9 cellular contexts compared by ENCODE assay signal in genomic region chr10:109773818-109774440, GRCh38.
A peak's percentile ranks its signal among the peaks of the same experiment; 100 is the strongest.
DNase-seq lines count a peak whose midpoint lies in the region; ATAC-seq and TF ChIP-seq lines count a peak whose summit lies in the region.
"Had no signal": no experiment of that assay in that cellular context is flagged by ENCODE, and none has a peak within 500 bp of the region (broad histone marks: within the 10 kb centered on the region; RNA-seq: fewer than 3 reads in every experiment).

No MANE protein-coding gene starts in this region.

- no peaks in the 10 kb centered on the region for H3K4me1 Mint-ChIP-seq in activated naive CD8-positive, alpha-beta T cell treated with anti-CD3 and anti-CD28 coated beads for 36 hours
- H3K4me1 Mint-ChIP-seq in activated naive CD8-positive, alpha-beta T cell treated with anti-CD3 and anti-CD28 coated beads, Interleukin-2, amount 50 U/mL, for 24 hours, result no peaks in the 10 kb centered on the region
- H3K4me1 Mint-ChIP-seq: stimulated activated naive CD8-positive, alpha-beta T cell treated with anti-CD3 and anti-CD28 coated beads, Interleukin-15, amount 100 ng/mL, for 72 hours had no signal

- H3K4me3 ChIP-seq in AG04450 (ENCODE audit: low read depth, low read length), result no peak overlapping the region

- POLR2A ChIA-PET in AG04450 (lab: Yijun Ruan, JAX), result no interaction called here

- H3K4me3 Mint-ChIP-seq in activated naive CD8-positive, alpha-beta T cell treated with anti-CD3 and anti-CD28 coated beads for 36 hours, result no peak overlapping the region
- no peak overlapping the region for H3K4me3 Mint-ChIP-seq in activated naive CD8-positive, alpha-beta T cell treated with anti-CD3 and anti-CD28 coated beads, Interleukin-2, amount 50 U/mL, for 24 hours
- H3K4me3 Mint-ChIP-seq: stimulated activated naive CD8-positive, alpha-beta T cell treated with anti-CD3 and anti-CD28 coated beads, Interleukin-15, amount 100 ng/mL, for 72 hours had no signal

- H3K27ac Mint-ChIP-seq in activated naive CD8-positive, alpha-beta T cell treated with anti-CD3 and anti-CD28 coated beads for 36 hours, result no peak overlapping the region
- no peak overlapping the region for H3K27ac Mint-ChIP-seq in activated naive CD8-positive, alpha-beta T cell treated with anti-CD3 and anti-CD28 coated beads, Interleukin-2, amount 50 U/mL, for 24 hours
- H3K27ac Mint-ChIP-seq: stimulated activated naive CD8-positive, alpha-beta T cell treated with anti-CD3 and anti-CD28 coated beads, Interleukin-15, amount 100 ng/mL, for 72 hours had no signal

- no peaks in the 10 kb centered on the region for H3K36me3 Mint-ChIP-seq in activated naive CD8-positive, alpha-beta T cell treated with anti-CD3 and anti-CD28 coated beads for 36 hours
- no peaks in the 10 kb centered on the region for H3K36me3 Mint-ChIP-seq in activated naive CD8-positive, alpha-beta T cell treated with anti-CD3 and anti-CD28 coated beads, Interleukin-2, amount 50 U/mL, for 24 hours (ENCODE audit: low read depth)

- H3K9me3 ChIP-seq in AG04450 (ENCODE audit: control insufficient read depth, insufficient read depth, low read length), result no peaks in the 10 kb centered on the region

- no peak for DNase-seq in AG04450 (ENCODE audit: low read depth, low spot score)
- DNase-seq in NCI-H1105 treated with DMSO at 0.1 percent for 48 hours (lab: John Stamatoyannopoulos, UW), result peak; percentile 36
- DNase-seq in dermis blood vessel endothelial cell, result peak; percentile 58
- DNase-seq in pons (ENCODE audit: low spot score), result peak; percentile 30
- DNase-seq in NCI-H128 (lab: John Stamatoyannopoulos, UW; ENCODE audit: unreplicated experiment), result no peak
- no peak for DNase-seq in activated naive CD8-positive, alpha-beta T cell treated with anti-CD3 and anti-CD28 coated beads for 36 hours
- DNase-seq in activated naive CD8-positive, alpha-beta T cell treated with anti-CD3 and anti-CD28 coated beads, Interleukin-2, amount 50 U/mL, for 24 hours, result no peak

- H3K27ac ChIP-seq in AG04450 (ENCODE audit: low read depth, low read length), result no peak overlapping the region

- CTCF ChIA-PET in AG04450 (lab: Charles Lee), result interaction anchor here (0.6 to 2.2 kb wide), 6 partner anchors 9 to 1088 kb away, joined by 3 to 11 read pairs (median 4); no protein-coding TSS in a partner anchor

- no peaks in the 10 kb centered on the region for H3K27me3 Mint-ChIP-seq in activated naive CD8-positive, alpha-beta T cell treated with anti-CD3 and anti-CD28 coated beads for 36 hours
- no peaks in the 10 kb centered on the region for H3K27me3 Mint-ChIP-seq in activated naive CD8-positive, alpha-beta T cell treated with anti-CD3 and anti-CD28 coated beads, Interleukin-2, amount 50 U/mL, for 24 hours

- no peaks in the 10 kb centered on the region for H3K27me3 ChIP-seq in AG04450 (ENCODE audit: control insufficient read depth, insufficient read depth, low read length)

- ATAC-seq in GM18519 (IDR thresholded peaks at IDR 0.05; ENCODE audit: low FRiP score, unreplicated experiment), result peak; percentile 43
- ATAC-seq in activated naive CD8-positive, alpha-beta T cell treated with anti-CD3 and anti-CD28 coated beads, Interleukin-2, amount 50 U/mL, for 24 hours, result no peak
- ATAC-seq: stimulated activated naive CD8-positive, alpha-beta T cell treated with anti-CD3 and anti-CD28 coated beads, Interleukin-15, amount 100 ng/mL, for 72 hours had no signal

- no peaks in the 10 kb centered on the region for H3K9me3 Mint-ChIP-seq in activated naive CD8-positive, alpha-beta T cell treated with anti-CD3 and anti-CD28 coated beads for 36 hours
- no peaks in the 10 kb centered on the region for H3K9me3 Mint-ChIP-seq in activated naive CD8-positive, alpha-beta T cell treated with anti-CD3 and anti-CD28 coated beads, Interleukin-2, amount 50 U/mL, for 24 hours
- H3K9me3 Mint-ChIP-seq: stimulated activated naive CD8-positive, alpha-beta T cell treated with anti-CD3 and anti-CD28 coated beads, Interleukin-15, amount 100 ng/mL, for 72 hours had no signal

- peak; percentile 67 for TF ChIP-seq CTCF in AG04450 (IDR thresholded peaks at IDR 0.05; ENCODE audit: low read depth, low read length)

Comparison
In these comparisons a context has a peak if more than half of its experiments do, and no peak if none do; other contexts are left out.
1. DNase-seq: peak in NCI-H1105 treated with DMSO at 0.1 percent for 48 hours (single experiment), dermis blood vessel endothelial cell (single experiment) and pons (single experiment); none in AG04450 (single experiment), NCI-H128 (single experiment), activated naive CD8-positive, alpha-beta T cell treated with anti-CD3 and anti-CD28 coated beads for 36 hours (single experiment) and activated naive CD8-positive, alpha-beta T cell treated with anti-CD3 and anti-CD28 coated beads, Interleukin-2, amount 50 U/mL, for 24 hours (single experiment).